ENCODE assay signal across 8 cellular contexts in genomic region chr16:22300427-22301071, GRCh38. TPM values are rescaled to one million over a fixed set of nuclear protein-coding genes. Genes with fewer than 3 reads are reported as not detected.
DNase-seq lines count a peak whose midpoint lies in the region; ATAC-seq and TF ChIP-seq lines count a peak whose summit lies in the region.

No MANE protein-coding gene starts in this region.

- H3K27me3 ChIP-seq in SJCRH30 = no peaks in the 10 kb centered on the region
- no peaks in the 10 kb centered on the region for H3K27me3 ChIP-seq in hepatocyte
- H3K27me3 ChIP-seq in upper lobe of left lung = no peaks in the 10 kb centered on the region

- H3K9me3 ChIP-seq in SJCRH30 (replicated peaks) (no peaks in the 10 kb centered on the region), hepatocyte (ENCODE audit: low read depth) (no peaks in the 10 kb centered on the region), upper lobe of left lung (no peaks in the 10 kb centered on the region)

- H3K27ac ChIP-seq in SJCRH30 = no peak overlapping the region
- no peak overlapping the region for H3K27ac ChIP-seq in hepatocyte
- H3K27ac ChIP-seq in upper lobe of left lung = peak overlapping the region in 1 of 4 donors; percentile 11

- POLR2A ChIA-PET in HEK293T (lab: Yijun Ruan, JAX) = interaction anchor here (0.8 kb wide), 3 partner anchors 11 to 110 kb away, joined by 3 read pairs; partner anchors contain the start of gene EEF2K

- WGBS in hepatocyte (ENCODE audit: low lambda C conversion rate, missing lambda C conversion rate) = 61% methylated on average over 8 of the region's 8 CpGs
- 59 to 66% methylated on average over 8 of the region's 8 CpGs for WGBS in upper lobe of left lung, 2 donors

- H3K36me3 Mint-ChIP-seq in CD14-positive monocyte = peaks cover 32 to 48% of the 10 kb centered on the region in 2 donors

- H3K36me3 ChIP-seq in SJCRH30 (no peaks in the 10 kb centered on the region), hepatocyte (replicated peaks; ENCODE audit: insufficient read depth, low read depth) (no peaks in the 10 kb centered on the region), upper lobe of left lung (peaks cover 0 to 31% (median 13%) of the 10 kb centered on the region in 4 donors)

- DNase-seq in CD14-positive monocyte (ENCODE audit: low spot score) (no peak), HEK293T (ENCODE audit: extremely low spot score) (peak; percentile 59), SJCRH30 (peak; percentile 39 to 48), anterior cingulate cortex (lab: John Stamatoyannopoulos, UW) (peak in 54 of 58 donors; percentile 1 to 85 (median 48)), hepatocyte (ENCODE audit: low spot score) (peak; percentile 70), ureter (ENCODE audit: low spot score) (no peak), upper lobe of left lung (no peak)
- peak; percentile 25 to 29 for DNase-seq in stimulated activated CD4-positive, alpha-beta T cell treated with anti-CD3 and anti-CD28 coated beads, Interleukin-1b, Interleukin-23, amount 100 ng/mL, for 4 hours (ENCODE audit: low read depth in 2 of 2)

- H3K4me3 ChIP-seq in SJCRH30 (no peak overlapping the region), hepatocyte (no peak overlapping the region), upper lobe of left lung (no peak overlapping the region)

- peaks cover 28% of the 10 kb centered on the region for H3K4me1 Mint-ChIP-seq in CD14-positive monocyte

- H3K79me2 ChIP-seq in hepatocyte = peaks cover 55% of the 10 kb centered on the region

- no peak for TF ChIP-seq POLR2A in upper lobe of left lung (IDR thresholded peaks at IDR 0.05)

- peak overlapping the region; percentile 42 for H3K4me2 ChIP-seq in hepatocyte

- peaks cover 0 to 2% (median 0%) of the 10 kb centered on the region in 7 donors for H3K9me3 Mint-ChIP-seq in CD14-positive monocyte

- H3K27ac Mint-ChIP-seq in CD14-positive monocyte = peak overlapping the region in 4 of 7 donors; percentile 3 to 74 (median 46)

- H3K4me3 Mint-ChIP-seq in CD14-positive monocyte = peak overlapping the region in 1 of 2 donors; percentile 26

- peaks cover 0 to 2% (median 0%) of the 10 kb centered on the region in 3 donors for H3K27me3 Mint-ChIP-seq in CD14-positive monocyte (ENCODE audit: low read depth in 3 of 3)

- H4K20me1 ChIP-seq in hepatocyte (ENCODE audit: insufficient read depth, poor library complexity, severe bottlenecking) = peaks cover 29% of the 10 kb centered on the region

- CTCF ChIA-PET in HEK293T (lab: Yijun Ruan, JAX) = interaction anchor here (0.6 to 1.2 kb wide), 6 partner anchors 9 to 116 kb away, joined by 3 to 7 read pairs (median 4); partner anchors contain the start of gene EEF2K

- no peak for ATAC-seq in upper lobe of left lung (ENCODE audit: low FRiP score in 2 of 2)

- H3K4me1 ChIP-seq in SJCRH30 = no peaks in the 10 kb centered on the region
- H3K4me1 ChIP-seq in hepatocyte (ENCODE audit: insufficient read depth) = no peaks in the 10 kb centered on the region
- peaks cover 18 to 31% (median 23%) of the 10 kb centered on the region in 4 donors for H3K4me1 ChIP-seq in upper lobe of left lung

- no peak overlapping the region for H2AFZ ChIP-seq in hepatocyte

- TF ChIP-seq CTCF in CD14-positive monocyte (IDR thresholded peaks at IDR 0.05) (peak; percentile 45), hepatocyte (IDR thresholded peaks at IDR 0.05; ENCODE audit: poor library complexity) (peak; percentile 44), upper lobe of left lung (IDR thresholded peaks at IDR 0.05) (peak in 3 of 6 experiments; percentile 29 to 53 (median 40))

- no peaks in the 10 kb centered on the region for H3K9me2 ChIP-seq in hepatocyte (replicated peaks; ENCODE audit: insufficient read depth)

- TF ChIP-seq EP300 in upper lobe of left lung (IDR thresholded peaks at IDR 0.05) = no peak

- intact Hi-C loops in CD14-positive monocyte (cut with micrococcal nuclease) = no loop called here

TF ChIP-seq in HEK293T, 16 proteins besides CTCF, POLR2A, EP300 and RAD21:
- no peak for TF ChIP-seq L3MBTL2 (conservative IDR thresholded peaks at IDR 0.05)
- no peak for TF ChIP-seq FOXA1 (IDR thresholded peaks at IDR 0.05)
- no peak for TF ChIP-seq BHLHE40 (IDR thresholded peaks at IDR 0.05; ENCODE audit: borderline replicate concordance)
- TF ChIP-seq ARNT (IDR thresholded peaks at IDR 0.05) = no peak
- TF ChIP-seq FOXK2 (IDR thresholded peaks at IDR 0.05) = no peak
- no peak for TF ChIP-seq TARDBP (IDR thresholded peaks at IDR 0.05)
- no peak for TF ChIP-seq CTBP1 (IDR thresholded peaks at IDR 0.05; ENCODE audit: borderline replicate concordance)
- no peak for TF ChIP-seq LEF1 (IDR thresholded peaks at IDR 0.05; ENCODE audit: borderline replicate concordance)

RNA-seq across cellular contexts. Expression of gene POLR3E, which starts 3.3 kb away (rescaled TPM):
- polyA plus RNA-seq in CD14-positive monocyte = 1 to 10 TPM; 4.1 to 5.7 TPM
- 35.5 and 36.9 TPM in 2 replicates for total RNA-seq in SJCRH30 (2014; rRNA removed; shearing (Covaris generic))
- total RNA-seq in hepatocyte = 31.5 and 62.5 TPM in 2 replicates
- polyA plus RNA-seq in hepatocyte = 23.5 and 26.9 TPM in 2 replicates
- total RNA-seq in ureter = 87.9 TPM
- total RNA-seq in upper lobe of left lung = 10 to 100 TPM; 27.0 to 91.1 (median 47.0) TPM

Comparison
In these comparisons a context has a peak if more than half of its experiments do, and no peak if none do; other contexts are left out.
1. DNase-seq: peak in HEK293T (single experiment), SJCRH30 (2 of 2), anterior cingulate cortex (54 of 58), hepatocyte (single experiment) and stimulated activated CD4-positive, alpha-beta T cell treated with anti-CD3 and anti-CD28 coated beads, Interleukin-1b, Interleukin-23, amount 100 ng/mL, for 4 hours (2 of 2); none in CD14-positive monocyte (single experiment), ureter (single experiment) and upper lobe of left lung (0 of 2).